Comparison of ENCODE assay signal across 1 cellular context in genomic region chr19:57233207-57233606, GRCh38.
TF ChIP-seq lines count a peak whose summit lies in the region.

No MANE protein-coding gene starts in this region.

TF ChIP-seq in GM12878, 131 proteins besides CTCF, POLR2A, EP300 and RAD21:
- TF ChIP-seq FOXK2 (IDR thresholded peaks at IDR 0.05) (no peak), ZNF687 (IDR thresholded peaks at IDR 0.05) (no peak), RUNX3 (IDR thresholded peaks at IDR 0.05; ENCODE audit: low read length) (peak; percentile 74), MTA2 (IDR thresholded peaks at IDR 0.05; ENCODE audit: low read depth) (no peak), ATF7 (IDR thresholded peaks at IDR 0.05; ENCODE audit: low read depth) (no peak)
- TF ChIP-seq, protein P1, sequence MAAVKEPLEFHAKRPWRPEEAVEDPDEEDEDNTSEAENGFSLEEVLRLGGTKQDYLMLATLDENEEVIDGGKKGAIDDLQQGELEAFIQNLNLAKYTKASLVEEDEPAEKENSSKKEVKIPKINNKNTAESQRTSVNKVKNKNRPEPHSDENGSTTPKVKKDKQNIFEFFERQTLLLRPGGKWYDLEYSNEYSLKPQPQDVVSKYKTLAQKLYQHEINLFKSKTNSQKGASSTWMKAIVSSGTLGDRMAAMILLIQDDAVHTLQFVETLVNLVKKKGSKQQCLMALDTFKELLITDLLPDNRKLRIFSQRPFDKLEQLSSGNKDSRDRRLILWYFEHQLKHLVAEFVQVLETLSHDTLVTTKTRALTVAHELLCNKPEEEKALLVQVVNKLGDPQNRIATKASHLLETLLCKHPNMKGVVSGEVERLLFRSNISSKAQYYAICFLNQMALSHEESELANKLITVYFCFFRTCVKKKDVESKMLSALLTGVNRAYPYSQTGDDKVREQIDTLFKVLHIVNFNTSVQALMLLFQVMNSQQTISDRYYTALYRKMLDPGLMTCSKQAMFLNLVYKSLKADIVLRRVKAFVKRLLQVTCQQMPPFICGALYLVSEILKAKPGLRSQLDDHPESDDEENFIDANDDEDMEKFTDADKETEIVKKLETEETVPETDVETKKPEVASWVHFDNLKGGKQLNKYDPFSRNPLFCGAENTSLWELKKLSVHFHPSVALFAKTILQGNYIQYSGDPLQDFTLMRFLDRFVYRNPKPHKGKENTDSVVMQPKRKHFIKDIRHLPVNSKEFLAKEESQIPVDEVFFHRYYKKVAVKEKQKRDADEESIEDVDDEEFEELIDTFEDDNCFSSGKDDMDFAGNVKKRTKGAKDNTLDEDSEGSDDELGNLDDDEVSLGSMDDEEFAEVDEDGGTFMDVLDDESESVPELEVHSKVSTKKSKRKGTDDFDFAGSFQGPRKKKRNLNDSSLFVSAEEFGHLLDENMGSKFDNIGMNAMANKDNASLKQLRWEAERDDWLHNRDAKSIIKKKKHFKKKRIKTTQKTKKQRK (IDR thresholded peaks at IDR 0.05; ENCODE audit: low read depth, low read length) = no peak
TF ChIP-seq in GM12878: peak in this region for 1.
